ENCODE assay signal across 7 cellular contexts in genomic region chrX:15674514-15674898, GRCh38. TPM values are rescaled to one million over a fixed set of nuclear protein-coding genes. Genes with fewer than 3 reads are reported as not detected.
DNase-seq lines count a peak whose midpoint lies in the region; ATAC-seq and TF ChIP-seq lines count a peak whose summit lies in the region.

No MANE protein-coding gene starts in this region.

- no peaks in the 10 kb centered on the region for H3K27me3 ChIP-seq in HL-60 (ENCODE audit: insufficient read depth, poor library complexity, severe bottlenecking)
- no peaks in the 10 kb centered on the region for H3K27me3 ChIP-seq in colonic mucosa
- no peaks in the 10 kb centered on the region for H3K27me3 ChIP-seq in liver (ENCODE audit: control insufficient read depth in 4 of 4, insufficient read depth in 4 of 4, low read length in 3 of 4)

- WGBS in liver, result under 1% methylated on average over 17 of the region's 17 CpGs

- DNase-seq in G401 (ENCODE audit: low spot score) (peak; percentile 92), HL-60 (ENCODE audit: low read depth in 1 of 2, low spot score in 1 of 2) (peak in 1 of 2 experiments; percentile 94), SK-N-DZ (ENCODE audit: low spot score) (peak; percentile 94), colonic mucosa (peak; percentile 97)
- DNase-seq in stimulated activated CD4-positive, alpha-beta T cell treated with anti-CD3 and anti-CD28 coated beads, TNF-alpha, amount 100 ng/mL, for 24 hours (ENCODE audit: low read depth in 3 of 3), result peak; percentile 54 to 73 (median 64)

- H3K9ac ChIP-seq in colonic mucosa (ENCODE audit: low read depth in 2 of 2, low read length in 2 of 2) (peak overlapping the region; percentile 87 to 92), liver (ENCODE audit: low read depth in 1 of 2, low read length in 2 of 2) (peak overlapping the region; percentile 67 to 70)

- no peak for TF ChIP-seq RAD21 in liver (IDR thresholded peaks at IDR 0.05)

- no peaks in the 10 kb centered on the region for H3K36me3 ChIP-seq in colonic mucosa
- no peaks in the 10 kb centered on the region for H3K36me3 ChIP-seq in liver (ENCODE audit: control insufficient read depth in 4 of 4, insufficient read depth in 3 of 4, low read depth in 1 of 4, low read length in 3 of 4)

- in situ Hi-C loops in G401 (cut with HindIII; ENCODE audit: low sequenced_read_pairs), result no loop called here

- intact Hi-C loops in colonic mucosa (cut with DNase I), result no loop called here

- TF ChIP-seq CTCF in HL-60 (IDR thresholded peaks at IDR 0.05; ENCODE audit: insufficient read depth, low read length) (no peak), colonic mucosa (IDR thresholded peaks at IDR 0.05) (no peak), liver (IDR thresholded peaks at IDR 0.05; ENCODE audit: low read depth, low read length, missing input control) (no peak)

- H3K9me3 ChIP-seq in colonic mucosa (no peaks in the 10 kb centered on the region), liver (ENCODE audit: control insufficient read depth in 4 of 4, low read length in 3 of 4) (no peaks in the 10 kb centered on the region)

- H3K4me1 ChIP-seq in colonic mucosa, result peaks cover 12% of the 10 kb centered on the region
- H3K4me1 ChIP-seq in liver (ENCODE audit: control insufficient read depth in 4 of 4, insufficient read depth in 4 of 4, low read length in 3 of 4), result peaks cover 0 to 35% (median 27%) of the 10 kb centered on the region in 4 donors

- H3K27ac ChIP-seq in HL-60 (replicated peaks) (peak overlapping the region; percentile 90), colonic mucosa (peak overlapping the region; percentile 94), liver (ENCODE audit: low read depth in 1 of 2, low read length in 2 of 2) (peak overlapping the region; percentile 98 to 100)

- ATAC-seq in GM21360 (IDR thresholded peaks at IDR 0.05; ENCODE audit: unreplicated experiment), result peak; percentile 70

- H3K4me3 ChIP-seq in HL-60 (replicated peaks; ENCODE audit: insufficient read depth, low read length) (peak overlapping the region; percentile 81), colonic mucosa (peak overlapping the region; percentile 64), liver (ENCODE audit: low read depth in 1 of 3, low read length in 3 of 3) (peak overlapping the region; percentile 72 to 95 (median 89))

TF ChIP-seq in liver, 16 proteins besides CTCF, POLR2A, EP300 and RAD21:
- no peak for TF ChIP-seq GABPA (IDR thresholded peaks at IDR 0.05 in 1 of 2, conservative IDR thresholded peaks at IDR 0.05 in 1 of 2)
- peak; percentile 9 for TF ChIP-seq SP1 (IDR thresholded peaks at IDR 0.05)
- TF ChIP-seq HNF4A (conservative IDR thresholded peaks at IDR 0.05), result no peak
- TF ChIP-seq TAF1 (conservative IDR thresholded peaks at IDR 0.05), result no peak
- no peak for TF ChIP-seq EGR1 (IDR thresholded peaks at IDR 0.05; ENCODE audit: low read depth in 2 of 2)
- TF ChIP-seq, protein P1, sequence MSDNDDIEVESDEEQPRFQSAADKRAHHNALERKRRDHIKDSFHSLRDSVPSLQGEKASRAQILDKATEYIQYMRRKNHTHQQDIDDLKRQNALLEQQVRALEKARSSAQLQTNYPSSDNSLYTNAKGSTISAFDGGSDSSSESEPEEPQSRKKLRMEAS (IDR thresholded peaks at IDR 0.05), result peak; percentile 44
- TF ChIP-seq RXRA (IDR thresholded peaks at IDR 0.05), result no peak
- no peak for TF ChIP-seq FOXA2 (IDR thresholded peaks at IDR 0.05)
- TF ChIP-seq JUND (IDR thresholded peaks at IDR 0.05), result no peak
- TF ChIP-seq FOXA1 (IDR thresholded peaks at IDR 0.05), result no peak
- no peak for TF ChIP-seq NR2F2 (IDR thresholded peaks at IDR 0.05)
- TF ChIP-seq, protein P2, sequence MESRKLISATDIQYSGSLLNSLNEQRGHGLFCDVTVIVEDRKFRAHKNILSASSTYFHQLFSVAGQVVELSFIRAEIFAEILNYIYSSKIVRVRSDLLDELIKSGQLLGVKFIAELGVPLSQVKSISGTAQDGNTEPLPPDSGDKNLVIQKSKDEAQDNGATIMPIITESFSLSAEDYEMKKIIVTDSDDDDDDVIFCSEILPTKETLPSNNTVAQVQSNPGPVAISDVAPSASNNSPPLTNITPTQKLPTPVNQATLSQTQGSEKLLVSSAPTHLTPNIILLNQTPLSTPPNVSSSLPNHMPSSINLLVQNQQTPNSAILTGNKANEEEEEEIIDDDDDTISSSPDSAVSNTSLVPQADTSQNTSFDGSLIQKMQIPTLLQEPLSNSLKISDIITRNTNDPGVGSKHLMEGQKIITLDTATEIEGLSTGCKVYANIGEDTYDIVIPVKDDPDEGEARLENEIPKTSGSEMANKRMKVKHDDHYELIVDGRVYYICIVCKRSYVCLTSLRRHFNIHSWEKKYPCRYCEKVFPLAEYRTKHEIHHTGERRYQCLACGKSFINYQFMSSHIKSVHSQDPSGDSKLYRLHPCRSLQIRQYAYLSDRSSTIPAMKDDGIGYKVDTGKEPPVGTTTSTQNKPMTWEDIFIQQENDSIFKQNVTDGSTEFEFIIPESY (IDR thresholded peaks at IDR 0.05), result no peak
- TF ChIP-seq YY1 (IDR thresholded peaks at IDR 0.05), result no peak
- TF ChIP-seq, protein P3, sequence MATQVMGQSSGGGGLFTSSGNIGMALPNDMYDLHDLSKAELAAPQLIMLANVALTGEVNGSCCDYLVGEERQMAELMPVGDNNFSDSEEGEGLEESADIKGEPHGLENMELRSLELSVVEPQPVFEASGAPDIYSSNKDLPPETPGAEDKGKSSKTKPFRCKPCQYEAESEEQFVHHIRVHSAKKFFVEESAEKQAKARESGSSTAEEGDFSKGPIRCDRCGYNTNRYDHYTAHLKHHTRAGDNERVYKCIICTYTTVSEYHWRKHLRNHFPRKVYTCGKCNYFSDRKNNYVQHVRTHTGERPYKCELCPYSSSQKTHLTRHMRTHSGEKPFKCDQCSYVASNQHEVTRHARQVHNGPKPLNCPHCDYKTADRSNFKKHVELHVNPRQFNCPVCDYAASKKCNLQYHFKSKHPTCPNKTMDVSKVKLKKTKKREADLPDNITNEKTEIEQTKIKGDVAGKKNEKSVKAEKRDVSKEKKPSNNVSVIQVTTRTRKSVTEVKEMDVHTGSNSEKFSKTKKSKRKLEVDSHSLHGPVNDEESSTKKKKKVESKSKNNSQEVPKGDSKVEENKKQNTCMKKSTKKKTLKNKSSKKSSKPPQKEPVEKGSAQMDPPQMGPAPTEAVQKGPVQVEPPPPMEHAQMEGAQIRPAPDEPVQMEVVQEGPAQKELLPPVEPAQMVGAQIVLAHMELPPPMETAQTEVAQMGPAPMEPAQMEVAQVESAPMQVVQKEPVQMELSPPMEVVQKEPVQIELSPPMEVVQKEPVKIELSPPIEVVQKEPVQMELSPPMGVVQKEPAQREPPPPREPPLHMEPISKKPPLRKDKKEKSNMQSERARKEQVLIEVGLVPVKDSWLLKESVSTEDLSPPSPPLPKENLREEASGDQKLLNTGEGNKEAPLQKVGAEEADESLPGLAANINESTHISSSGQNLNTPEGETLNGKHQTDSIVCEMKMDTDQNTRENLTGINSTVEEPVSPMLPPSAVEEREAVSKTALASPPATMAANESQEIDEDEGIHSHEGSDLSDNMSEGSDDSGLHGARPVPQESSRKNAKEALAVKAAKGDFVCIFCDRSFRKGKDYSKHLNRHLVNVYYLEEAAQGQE (IDR thresholded peaks at IDR 0.05), result peak; percentile 46
- TF ChIP-seq, protein P4, sequence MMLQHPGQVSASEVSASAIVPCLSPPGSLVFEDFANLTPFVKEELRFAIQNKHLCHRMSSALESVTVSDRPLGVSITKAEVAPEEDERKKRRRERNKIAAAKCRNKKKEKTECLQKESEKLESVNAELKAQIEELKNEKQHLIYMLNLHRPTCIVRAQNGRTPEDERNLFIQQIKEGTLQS (IDR thresholded peaks at IDR 0.05), result no peak
TF ChIP-seq in liver: peak in this region for 3.

RNA-seq across cellular contexts. Expression of gene CLTRN, which starts 9.9 kb away (rescaled TPM):
- total RNA-seq in G401 (2014; rRNA removed; shearing (Covaris generic)), result 0.06 TPM in 1 of 2 replicates, not detected in the other
- polyA plus RNA-seq in SK-N-DZ (2014; cell fraction: cytosol; rRNA removed), result 0.77 and 1.6 TPM in 2 replicates
- polyA plus RNA-seq in SK-N-DZ (2014; cell fraction: nucleus; rRNA removed), result 1.6 and 2.5 TPM in 2 replicates
- under 1 TPM in 1 of 2 donors, not detected in 1; 0.35 TPM for total RNA-seq in colonic mucosa
- total RNA-seq in liver, result 1 to 10 TPM; 1.5 to 3.0 TPM
- 10 to 100 TPM in 1 of 2 donors, 1 to 10 TPM in 1; 6.9 to 11.0 TPM for polyA plus RNA-seq in liver
